15 cellular contexts compared by ENCODE assay signal in the genomic region with DNA sequence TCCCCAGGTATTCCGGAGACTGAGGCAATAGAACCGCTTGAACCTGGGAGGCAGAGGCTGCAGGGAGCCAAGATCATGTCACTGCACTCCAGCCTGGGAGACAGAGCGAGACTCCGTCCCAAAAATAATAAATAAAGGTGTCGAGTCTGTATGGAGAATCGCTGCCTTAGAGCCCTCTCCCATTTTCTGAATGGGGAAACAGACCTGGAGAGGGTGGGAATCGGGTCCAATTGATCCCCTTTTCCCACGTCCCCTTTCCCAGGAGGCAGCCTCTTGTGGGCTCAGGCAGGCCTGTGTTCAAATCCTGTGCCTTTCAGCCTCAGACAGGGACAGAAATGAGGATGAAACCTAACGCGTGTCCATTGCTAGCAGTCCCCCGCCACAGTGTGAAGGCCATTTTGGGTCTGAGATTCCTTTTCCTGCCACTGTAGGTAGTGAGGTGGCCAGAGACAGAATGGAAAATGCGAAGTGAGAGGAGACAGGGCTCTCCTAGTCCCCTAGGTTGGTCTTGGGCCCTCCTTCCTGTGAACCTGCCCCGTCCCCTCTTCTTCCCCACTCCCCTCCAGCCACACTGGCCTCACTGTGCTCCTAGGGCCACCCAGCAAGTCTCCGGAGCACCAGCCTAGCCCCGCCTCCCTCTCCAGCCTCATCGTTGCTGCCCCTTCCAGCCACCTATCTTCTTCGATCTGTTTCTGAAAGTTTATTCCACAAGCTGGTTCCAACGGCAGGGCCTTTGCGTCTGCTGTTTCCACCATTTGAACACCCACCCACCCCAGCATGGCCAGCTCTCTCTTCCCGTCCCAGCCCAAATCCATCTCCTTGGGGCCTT. TPM values are rescaled to one million over a fixed set of nuclear protein-coding genes. Genes with fewer than 3 reads are reported as not detected.
A peak's percentile ranks its signal among the peaks of the same experiment; 100 is the strongest.
DNase-seq lines count a peak whose midpoint lies in the region; ATAC-seq, FAIRE-seq and TF ChIP-seq lines count a peak whose summit lies in the region.
"Had no signal": no experiment of that assay in that cellular context is flagged by ENCODE, and none has a peak within 500 bp of the region (broad histone marks: within the 10 kb centered on the region; RNA-seq: fewer than 3 reads in every experiment).

No MANE protein-coding gene starts in this region.

- TF ChIP-seq EP300 in gastroesophageal sphincter (IDR thresholded peaks at IDR 0.05) = no peak
- no peak for TF ChIP-seq EP300 in stomach (IDR thresholded peaks at IDR 0.05)

- no peak for FAIRE-seq in RCC 7860 (lab: Jason Lieb, UNC)

- H3K27me3 ChIP-seq in gastroesophageal sphincter = no peaks in the 10 kb centered on the region
- H3K27me3 ChIP-seq in stomach = no peaks in the 10 kb centered on the region

- ATAC-seq in activated CD8-positive, alpha-beta T cell treated with anti-CD3 and anti-CD28 coated beads, Interleukin-2, amount 10 ng/mL, durations not matched to agents 7 days and 5 days = no peak
- no peak for ATAC-seq in activated CD8-positive, alpha-beta T cell treated with anti-CD3 and anti-CD28 coated beads for 36 hours
- no peak for ATAC-seq in gastroesophageal sphincter
- ATAC-seq in HG02981 (IDR thresholded peaks at IDR 0.05; ENCODE audit: unreplicated experiment) = no peak
- ATAC-seq: activated CD4-positive, CD25-positive, alpha-beta regulatory T cell treated with anti-CD3 and anti-CD28 coated beads, Interleukin-2, amount 50 U/mL, for 24 hours had no signal

- POLR2A ChIA-PET in activated CD8-positive, alpha-beta T cell treated with anti-CD3 and anti-CD28 coated beads, Interleukin-2, amount 10 ng/mL, durations not matched to agents 7 days and 5 days (lab: Charles Lee) = no interaction called here
- POLR2A ChIA-PET in activated CD8-positive, alpha-beta T cell treated with anti-CD3 and anti-CD28 coated beads for 36 hours (lab: Charles Lee) = interaction anchor here (0.8 to 9.0 kb wide), 3 partner anchors 8 to 34 kb away, joined by 3 to 102 read pairs (median 64); partner anchors contain the start of gene CYB5R3

- intact Hi-C loops in activated CD8-positive, alpha-beta T cell treated with anti-CD3 and anti-CD28 coated beads for 36 hours (cut with micrococcal nuclease) = no loop called here
- intact Hi-C loops in stomach (cut with DNase I; ENCODE audit: low total_unique reads) = no loop called here

- H3K9me3 ChIP-seq in gastroesophageal sphincter = no peaks in the 10 kb centered on the region
- no peaks in the 10 kb centered on the region for H3K9me3 ChIP-seq in stomach

- DNase-seq in activated CD8-positive, alpha-beta T cell treated with anti-CD3 and anti-CD28 coated beads, Interleukin-2, amount 10 ng/mL, durations not matched to agents 7 days and 5 days = no peak
- DNase-seq in activated CD8-positive, alpha-beta T cell treated with anti-CD3 and anti-CD28 coated beads for 36 hours = no peak
- DNase-seq in stomach (no peak), RCC 7860 (ENCODE audit: low spot score) (no peak)
- DNase-seq in stimulated activated naive CD4-positive, alpha-beta T cell treated with Interleukin-2 at 50 U/mL for 16 hours (lab: John Stamatoyannopoulos, UW) = no peak
- DNase-seq: ACHN; aorta; Kasumi-1; NCI-H226; stimulated activated CD4-positive, alpha-beta T cell treated with anti-CD3 and anti-CD28 coated beads, Interleukin-12 subunit alpha, Interleukin-12 subunit beta, amount 100 ng/mL, for 4 hours; stimulated activated CD8-positive, alpha-beta memory T cell treated with anti-CD3 and anti-CD28 coated beads, Interleukin-4, amount 100 ng/mL, for 48 hours had no signal

- peak overlapping the region; percentile 75 for H3K27ac Mint-ChIP-seq in activated CD8-positive, alpha-beta T cell treated with anti-CD3 and anti-CD28 coated beads, Interleukin-2, amount 10 ng/mL, durations not matched to agents 7 days and 5 days
- no peak overlapping the region for H3K27ac Mint-ChIP-seq in activated CD8-positive, alpha-beta T cell treated with anti-CD3 and anti-CD28 coated beads for 36 hours

- H3K4me3 ChIP-seq in gastroesophageal sphincter = no peak overlapping the region
- H3K4me3 ChIP-seq in stomach = no peak overlapping the region

- no peak overlapping the region for H3K4me3 Mint-ChIP-seq in activated CD8-positive, alpha-beta T cell treated with anti-CD3 and anti-CD28 coated beads, Interleukin-2, amount 10 ng/mL, durations not matched to agents 7 days and 5 days
- H3K4me3 Mint-ChIP-seq in activated CD8-positive, alpha-beta T cell treated with anti-CD3 and anti-CD28 coated beads for 36 hours = no peak overlapping the region

- peaks cover 0 to 25% of the 10 kb centered on the region in 2 donors for H3K36me3 ChIP-seq in gastroesophageal sphincter
- H3K36me3 ChIP-seq in stomach = peaks cover 10 to 26% (median 21%) of the 10 kb centered on the region in 4 donors

- H3K4me1 Mint-ChIP-seq in activated CD8-positive, alpha-beta T cell treated with anti-CD3 and anti-CD28 coated beads, Interleukin-2, amount 10 ng/mL, durations not matched to agents 7 days and 5 days (ENCODE audit: low read depth) = peaks cover 36% of the 10 kb centered on the region
- H3K4me1 Mint-ChIP-seq in activated CD8-positive, alpha-beta T cell treated with anti-CD3 and anti-CD28 coated beads for 36 hours (ENCODE audit: low read depth) = peaks cover 26% of the 10 kb centered on the region

- no peak for TF ChIP-seq POLR2A in gastroesophageal sphincter (IDR thresholded peaks at IDR 0.05)
- no peak for TF ChIP-seq POLR2A in stomach (IDR thresholded peaks at IDR 0.05)

- peaks cover 16% of the 10 kb centered on the region for H3K36me3 Mint-ChIP-seq in activated CD8-positive, alpha-beta T cell treated with anti-CD3 and anti-CD28 coated beads, Interleukin-2, amount 10 ng/mL, durations not matched to agents 7 days and 5 days (ENCODE audit: low read depth)
- peaks cover 14% of the 10 kb centered on the region for H3K36me3 Mint-ChIP-seq in activated CD8-positive, alpha-beta T cell treated with anti-CD3 and anti-CD28 coated beads for 36 hours (ENCODE audit: low read depth)

- H3K9me3 Mint-ChIP-seq in activated CD8-positive, alpha-beta T cell treated with anti-CD3 and anti-CD28 coated beads, Interleukin-2, amount 10 ng/mL, durations not matched to agents 7 days and 5 days (ENCODE audit: insufficient read depth) = no peaks in the 10 kb centered on the region
- no peaks in the 10 kb centered on the region for H3K9me3 Mint-ChIP-seq in activated CD8-positive, alpha-beta T cell treated with anti-CD3 and anti-CD28 coated beads for 36 hours

- WGBS in gastroesophageal sphincter (ENCODE audit: low coverage in 1 of 2), 2 donors = 45 to 49% methylated on average over 13 to 16 of the region's 20 CpGs
- 47 to 70% (median 64%) methylated on average over 20 of the region's 20 CpGs for WGBS in stomach, 5 donors

- H3K27ac ChIP-seq in VCaP = peak overlapping the region; percentile 97
- peak overlapping the region in 3 of 4 donors; percentile 71 to 96 (median 87) for H3K27ac ChIP-seq in gastroesophageal sphincter
- peak overlapping the region; percentile 13 to 97 (median 94) for H3K27ac ChIP-seq in stomach

- no peaks in the 10 kb centered on the region for H3K27me3 Mint-ChIP-seq in activated CD8-positive, alpha-beta T cell treated with anti-CD3 and anti-CD28 coated beads, Interleukin-2, amount 10 ng/mL, durations not matched to agents 7 days and 5 days (ENCODE audit: low read depth)
- no peaks in the 10 kb centered on the region for H3K27me3 Mint-ChIP-seq in activated CD8-positive, alpha-beta T cell treated with anti-CD3 and anti-CD28 coated beads for 36 hours

- H3K4me1 ChIP-seq in gastroesophageal sphincter = peaks cover 0 to 63% (median 25%) of the 10 kb centered on the region in 3 donors
- H3K4me1 ChIP-seq in stomach = peaks cover 30 to 65% (median 55%) of the 10 kb centered on the region in 4 donors

- no peak for TF ChIP-seq CTCF in activated CD8-positive, alpha-beta T cell treated with anti-CD3 and anti-CD28 coated beads for 36 hours (IDR thresholded peaks at IDR 0.05)
- no peak for TF ChIP-seq CTCF in VCaP (conservative IDR thresholded peaks at IDR 0.05)
- TF ChIP-seq CTCF in gastroesophageal sphincter (IDR thresholded peaks at IDR 0.05) = no peak
- no peak for TF ChIP-seq CTCF in stomach (IDR thresholded peaks at IDR 0.05)

- CTCF ChIA-PET in activated CD8-positive, alpha-beta T cell treated with anti-CD3 and anti-CD28 coated beads, Interleukin-2, amount 10 ng/mL, durations not matched to agents 7 days and 5 days (lab: Charles Lee) = no interaction called here
- CTCF ChIA-PET in activated CD8-positive, alpha-beta T cell treated with anti-CD3 and anti-CD28 coated beads for 36 hours (lab: Charles Lee) = no interaction called here

RNA-seq across cellular contexts. Expression of gene POLDIP3, which starts 2.7 kb away (rescaled TPM):
- total RNA-seq in activated CD8-positive, alpha-beta T cell treated with anti-CD3 and anti-CD28 coated beads, Interleukin-2, amount 10 ng/mL, durations not matched to agents 7 days and 5 days = 10 to 100 TPM; 77.2 to 80.6 TPM
- total RNA-seq in activated CD8-positive, alpha-beta T cell treated with anti-CD3 and anti-CD28 coated beads for 36 hours = 10 to 100 TPM; 70.2 to 71.1 TPM
- total RNA-seq in gastroesophageal sphincter (10 to 100 TPM; 30.6 to 50.7 (median 37.2) TPM), stomach (10 to 100 TPM; 21.6 to 60.8 (median 39.1) TPM)
- 10 to 100 TPM; 30.2 to 36.4 (median 33.3) TPM for polyA plus RNA-seq in stomach

RNA-seq across cellular contexts. Expression of gene ATP5MGL, which starts 23.0 kb away (rescaled TPM):
- total RNA-seq in activated CD8-positive, alpha-beta T cell treated with anti-CD3 and anti-CD28 coated beads, Interleukin-2, amount 10 ng/mL, durations not matched to agents 7 days and 5 days = 1 to 10 TPM in 1 of 2 experiments, under 1 TPM in 1; 0.63 to 1.4 TPM
- under 1 TPM; 0.54 to 0.59 TPM for total RNA-seq in activated CD8-positive, alpha-beta T cell treated with anti-CD3 and anti-CD28 coated beads for 36 hours
- total RNA-seq in gastroesophageal sphincter (1 to 10 TPM in 1 of 4 donors, not detected in 3; 1.8 TPM), stomach (under 1 TPM in 1 of 5 donors, not detected in 4; 0.73 TPM)
- polyA plus RNA-seq in stomach = not detected
- polyA plus RNA-seq: aorta had no signal

RNA-seq across cellular contexts. Expression of gene CYB5R3, which starts 31.8 kb away (rescaled TPM):
- 10 to 100 TPM; 87.7 to 91.4 TPM for total RNA-seq in activated CD8-positive, alpha-beta T cell treated with anti-CD3 and anti-CD28 coated beads, Interleukin-2, amount 10 ng/mL, durations not matched to agents 7 days and 5 days
- total RNA-seq in activated CD8-positive, alpha-beta T cell treated with anti-CD3 and anti-CD28 coated beads for 36 hours = 10 to 100 TPM; 64.2 to 64.3 TPM
- total RNA-seq in gastroesophageal sphincter (100 to 1,000 TPM; 127 to 268 (median 155) TPM), stomach (100 to 1,000 TPM in 2 of 5 donors, 10 to 100 TPM in 3; 33.6 to 156 (median 44.6) TPM)
- 100 to 1,000 TPM in 1 of 3 donors, 10 to 100 TPM in 2; 75.6 to 116 (median 88.5) TPM for polyA plus RNA-seq in stomach
